In the genomic region with DNA sequence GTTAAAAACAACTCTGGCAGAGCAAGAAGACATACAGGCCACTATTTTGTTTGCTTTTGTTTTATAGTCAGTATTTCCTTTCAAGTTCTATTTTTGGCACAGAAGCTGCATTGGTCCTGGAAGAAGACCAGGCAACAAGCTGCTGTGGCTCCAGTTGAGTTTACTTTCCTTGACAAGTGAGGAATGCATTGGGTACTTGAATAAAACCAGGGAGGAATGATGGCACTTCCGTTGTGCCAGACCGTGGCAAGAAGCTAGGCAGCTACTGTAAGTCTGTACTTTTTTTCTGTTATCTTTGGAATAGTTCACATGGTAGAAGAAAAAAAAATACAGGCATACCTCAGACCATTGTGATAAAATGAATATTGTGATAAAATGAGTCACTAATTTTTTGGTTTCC, we compare ENCODE assay signal across 8 cellular contexts.
DNase-seq lines count a peak whose midpoint lies in the region; ATAC-seq, FAIRE-seq and TF ChIP-seq lines count a peak whose summit lies in the region.

No MANE protein-coding gene starts in this region.

- RAD21 ChIA-PET in GM12878 (lab: Charles Lee; ENCODE audit: unreplicated experiment): interaction anchor here (0.6 kb wide), 1 partner anchor 77 kb away, joined by 4 read pairs; no protein-coding TSS in a partner anchor

- FAIRE-seq in GM12878 (lab: Jason Lieb, UNC): no peak

- no peak for TF ChIP-seq EP300 in GM12878 (IDR thresholded peaks at IDR 0.05; ENCODE audit: borderline replicate concordance in 1 of 2, control insufficient read depth in 1 of 2, low read depth in 2 of 2, low read length in 2 of 2)

- POLR2A ChIA-PET in GM12878 (lab: Charles Lee): interaction anchor here (0.5 to 0.8 kb wide), 2 partner anchors 17 to 63 kb away, joined by 3 read pairs; no protein-coding TSS in a partner anchor

- H3K36me3 ChIP-seq in Loucy (ENCODE audit: insufficient read depth, low read length) (no peaks in the 10 kb centered on the region), GM12878 (ENCODE audit: control insufficient read depth in 2 of 2, insufficient read depth in 2 of 2, low read length in 1 of 2) (peaks cover 5 to 20% of the 10 kb centered on the region in 2 experiments; a peak in 3 of 4 replicates), mesenchymal stem cell (ENCODE audit: control insufficient read depth in 1 of 2, insufficient read depth in 2 of 2, low read depth in 1 of 2, low read length in 2 of 2) (peaks cover 6 to 11% of the 10 kb centered on the region in 2 experiments)

- peaks cover 29% of the 10 kb centered on the region for H3K79me1 ChIP-seq in mesenchymal stem cell (replicated peaks; ENCODE audit: low read length, poor library complexity, severe bottlenecking)

- H3K27me3 ChIP-seq in Loucy (ENCODE audit: insufficient read depth, low read length, poor library complexity, severe bottlenecking): no peaks in the 10 kb centered on the region
- H3K27me3 ChIP-seq in GM12878 (replicated peaks in 1 of 2; ENCODE audit: control insufficient read depth in 2 of 2, insufficient read depth in 2 of 2, low read length in 1 of 2): no peaks in the 10 kb centered on the region
- no peaks in the 10 kb centered on the region for H3K27me3 ChIP-seq in mesenchymal stem cell (ENCODE audit: control insufficient read depth in 1 of 2, insufficient read depth in 1 of 2, low read length in 2 of 2)

- ATAC-seq in GM12878: no peak
- ATAC-seq in GM21528 (IDR thresholded peaks at IDR 0.05; ENCODE audit: low FRiP score, unreplicated experiment): no peak
- no peak for ATAC-seq in GM18907 (IDR thresholded peaks at IDR 0.05; ENCODE audit: unreplicated experiment)

- no peak overlapping the region for H3K4ac ChIP-seq in mesenchymal stem cell (ENCODE audit: low read depth in 1 of 2, low read length in 2 of 2)

- no peak overlapping the region for H2AK5ac ChIP-seq in mesenchymal stem cell (ENCODE audit: low read length, severe bottlenecking)

- H3K9me3 ChIP-seq in Loucy (ENCODE audit: insufficient read depth, low read depth, low read length): no peaks in the 10 kb centered on the region; the same call in 1 of the 2 replicates
- peaks cover 8% of the 10 kb centered on the region; the same call in 2 of the 3 replicates for H3K9me3 ChIP-seq in GM12878 (replicated peaks; ENCODE audit: control insufficient read depth, insufficient read depth, low read length)
- H3K9me3 ChIP-seq in mesenchymal stem cell (ENCODE audit: control insufficient read depth, low read length): peaks cover 5% of the 10 kb centered on the region

- no peak overlapping the region for H3K14ac ChIP-seq in mesenchymal stem cell (ENCODE audit: low read length in 2 of 2)

- TF ChIP-seq RAD21 in GM12878 (IDR thresholded peaks at IDR 0.05; ENCODE audit: insufficient read depth, low read depth, low read length): no peak

- H4K8ac ChIP-seq in mesenchymal stem cell (ENCODE audit: low read length): no peak overlapping the region

- H3K4me3 ChIP-seq in Loucy (ENCODE audit: low read length, poor library complexity, severe bottlenecking): no peak overlapping the region
- no peak overlapping the region for H3K4me3 ChIP-seq in GM12878
- H3K4me3 ChIP-seq in mesenchymal stem cell (ENCODE audit: insufficient read depth in 1 of 2, low read depth in 1 of 2, low read length in 2 of 2): no peak overlapping the region

- H4K20me1 ChIP-seq in Loucy (ENCODE audit: insufficient read depth, low read length, poor library complexity, severe bottlenecking) (peaks cover 3% of the 10 kb centered on the region), GM12878 (ENCODE audit: control insufficient read depth, insufficient read depth) (no peaks in the 10 kb centered on the region)

- WGBS in GM12878 (ENCODE audit: insufficient coverage, insufficient replicate concordance, low lambda C conversion rate, missing lambda C conversion rate): 97% methylated on average over 2 of the region's 2 CpGs
- WGBS in mesenchymal stem cell: 16% methylated on average over 2 of the region's 2 CpGs

- no peak for TF ChIP-seq POLR2A in GM12878 (IDR thresholded peaks at IDR 0.05; ENCODE audit: low read depth, low read length)

- intact Hi-C loops in GM12878 (cut with micrococcal nuclease; ENCODE audit: unreplicated experiment): no loop called here

- CTCF ChIA-PET in GM12878 (lab: Yijun Ruan, JAX): interaction anchor here (1.8 kb wide), 1 partner anchor 53 kb away, joined by 5 read pairs; no protein-coding TSS in a partner anchor

- H2BK12ac ChIP-seq in mesenchymal stem cell (ENCODE audit: low read length in 2 of 2): no peak overlapping the region

- H2BK5ac ChIP-seq in mesenchymal stem cell (ENCODE audit: low read depth, low read length, poor library complexity, severe bottlenecking): no peak overlapping the region

- peaks cover 54% of the 10 kb centered on the region; the same call in 1 of the 2 replicates for H3K79me2 ChIP-seq in Loucy (ENCODE audit: insufficient read depth, low read length)
- peaks cover 92% of the 10 kb centered on the region for H3K79me2 ChIP-seq in GM12878 (ENCODE audit: control insufficient read depth, insufficient read depth, low read length)

- DNase-seq in GM12878 (ENCODE audit: low read depth, low spot score) (no peak), mesenchymal stem cell (peak; percentile 94), cerebellar nuclear complex (lab: John Stamatoyannopoulos, UW) (no peak), putamen (ENCODE audit: low spot score) (no peak)

- SMC1A ChIA-PET in GM12878 (lab: Charles Lee; ENCODE audit: uncharacterized antibody, unreplicated experiment): interaction anchor here (0.6 to 4.7 kb wide), 5 partner anchors 10 to 75 kb away, joined by 3 to 19 read pairs (median 5); no protein-coding TSS in a partner anchor

- BruUV-seq in GM12878 (replicated peaks; lab: Mats Ljungman, UMichigan): TSS peak; percentile 43

- no peak overlapping the region for H2BK120ac ChIP-seq in mesenchymal stem cell (ENCODE audit: low read depth, low read length)

- no peak overlapping the region for H3K9ac ChIP-seq in Loucy (ENCODE audit: low read depth, low read length, poor library complexity, severe bottlenecking)
- H3K9ac ChIP-seq in GM12878 (ENCODE audit: control insufficient read depth, insufficient read depth, low read length): no peak overlapping the region
- H3K9ac ChIP-seq in mesenchymal stem cell (ENCODE audit: low read length): no peak overlapping the region

- TF ChIP-seq CTCF in C4-2B (conservative IDR thresholded peaks at IDR 0.05): no peak
- TF ChIP-seq CTCF in Loucy (conservative IDR thresholded peaks at IDR 0.05; ENCODE audit: low read length): no peak
- TF ChIP-seq CTCF in GM12878 (IDR thresholded peaks at IDR 0.05 in 2 of 3, conservative IDR thresholded peaks at IDR 0.05 in 1 of 3; ENCODE audit: control insufficient read depth in 2 of 3, extremely low read depth in 1 of 3, insufficient read depth in 1 of 3, low read depth in 3 of 3, low read length in 3 of 3): no peak

- H4K91ac ChIP-seq in mesenchymal stem cell (ENCODE audit: low read length): no peak overlapping the region

- H3K27ac ChIP-seq in C4-2B: peak overlapping the region; percentile 89
- no peak overlapping the region for H3K27ac ChIP-seq in GM12878 (ENCODE audit: control insufficient read depth, insufficient read depth)
- H3K27ac ChIP-seq in mesenchymal stem cell (ENCODE audit: low read length, poor library complexity, severe bottlenecking): peak overlapping the region; percentile 27

- H3K4me1 ChIP-seq in Loucy (ENCODE audit: insufficient read depth, low read length, poor library complexity, severe bottlenecking) (peaks cover 6% of the 10 kb centered on the region), GM12878 (ENCODE audit: control insufficient read depth, insufficient read depth, low read length) (peaks cover 23% of the 10 kb centered on the region), mesenchymal stem cell (ENCODE audit: control insufficient read depth, insufficient read depth, low read depth, low read length) (peaks cover 12% of the 10 kb centered on the region)

- H3K18ac ChIP-seq in mesenchymal stem cell (ENCODE audit: low read depth in 1 of 2, low read length in 2 of 2): no peak overlapping the region

- H3F3A ChIP-seq in Loucy (ENCODE audit: low read depth): no peaks in the 10 kb centered on the region

- no peaks in the 10 kb centered on the region for H3K9me2 ChIP-seq in Loucy (replicated peaks; ENCODE audit: low read depth, low read length)

- no peak overlapping the region for H2BK15ac ChIP-seq in mesenchymal stem cell (ENCODE audit: low read depth, poor library complexity, severe bottlenecking)

- H3K23ac ChIP-seq in mesenchymal stem cell (ENCODE audit: low read length in 2 of 2): no peak overlapping the region

- in situ Hi-C loops in GM12878 (cut with MboI): no loop called here

- no peak overlapping the region for H2AFZ ChIP-seq in Loucy (ENCODE audit: low read length)
- H2AFZ ChIP-seq in GM12878 (ENCODE audit: control insufficient read depth, low read depth, low read length): no peak overlapping the region
- no peak overlapping the region for H2AFZ ChIP-seq in mesenchymal stem cell (ENCODE audit: low read depth, low read length)

- H3K4me2 ChIP-seq in Loucy (ENCODE audit: low read depth, low read length, poor library complexity, severe bottlenecking) (peak overlapping the region; percentile 25), GM12878 (ENCODE audit: control insufficient read depth, insufficient read depth) (no peak overlapping the region), mesenchymal stem cell (ENCODE audit: low read length, poor library complexity, severe bottlenecking) (no peak overlapping the region)

TF ChIP-seq in GM12878, 131 proteins besides CTCF, POLR2A, EP300 and RAD21 (continues in another document):
- TF ChIP-seq, protein P1, sequence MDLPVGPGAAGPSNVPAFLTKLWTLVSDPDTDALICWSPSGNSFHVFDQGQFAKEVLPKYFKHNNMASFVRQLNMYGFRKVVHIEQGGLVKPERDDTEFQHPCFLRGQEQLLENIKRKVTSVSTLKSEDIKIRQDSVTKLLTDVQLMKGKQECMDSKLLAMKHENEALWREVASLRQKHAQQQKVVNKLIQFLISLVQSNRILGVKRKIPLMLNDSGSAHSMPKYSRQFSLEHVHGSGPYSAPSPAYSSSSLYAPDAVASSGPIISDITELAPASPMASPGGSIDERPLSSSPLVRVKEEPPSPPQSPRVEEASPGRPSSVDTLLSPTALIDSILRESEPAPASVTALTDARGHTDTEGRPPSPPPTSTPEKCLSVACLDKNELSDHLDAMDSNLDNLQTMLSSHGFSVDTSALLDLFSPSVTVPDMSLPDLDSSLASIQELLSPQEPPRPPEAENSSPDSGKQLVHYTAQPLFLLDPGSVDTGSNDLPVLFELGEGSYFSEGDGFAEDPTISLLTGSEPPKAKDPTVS (IDR thresholded peaks at IDR 0.05; ENCODE audit: low read depth, low read length): no peak
